Comparison of ENCODE assay signal across 9 cellular contexts in the genomic region with DNA sequence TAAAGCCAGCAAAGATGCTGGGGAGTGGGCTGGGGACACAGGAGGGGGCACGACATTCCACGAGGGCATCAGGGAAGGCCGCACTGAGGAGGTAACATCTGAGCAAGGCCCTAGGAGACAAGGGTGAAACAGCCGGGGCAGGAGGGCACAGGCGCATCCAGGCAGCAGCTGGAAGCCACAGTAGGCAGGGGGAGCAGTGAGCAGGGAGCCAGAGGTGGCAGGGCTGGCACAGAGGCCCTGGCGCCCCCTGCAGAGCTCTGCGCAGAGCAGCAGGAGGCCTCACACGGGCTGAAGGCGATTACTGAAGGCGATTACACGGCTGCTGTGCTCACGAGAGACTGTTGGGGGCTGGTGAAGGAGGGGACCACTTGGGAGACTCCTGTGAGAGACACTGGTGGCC. TPM values are rescaled to one million over a fixed set of nuclear protein-coding genes. Genes with fewer than 3 reads are reported as not detected.
A peak's percentile ranks its signal among the peaks of the same experiment; 100 is the strongest.
DNase-seq lines count a peak whose midpoint lies in the region; ATAC-seq, FAIRE-seq and TF ChIP-seq lines count a peak whose summit lies in the region.
"Had no signal": no experiment of that assay in that cellular context is flagged by ENCODE, and none has a peak within 500 bp of the region (broad histone marks: within the 10 kb centered on the region; RNA-seq: fewer than 3 reads in every experiment).

No MANE protein-coding gene starts in this region.

- H3K27me3 ChIP-seq in H1 (replicated peaks in 1 of 4; ENCODE audit: control insufficient read depth in 3 of 4, extremely low read depth in 1 of 4, insufficient read depth in 3 of 4, low read length in 3 of 4) = no peaks in the 10 kb centered on the region

- H3K18ac ChIP-seq in H1 (ENCODE audit: extremely low read depth, low read length) = no peak overlapping the region

- H3K36me3 Mint-ChIP-seq in activated CD4-positive, alpha-beta T cell treated with anti-CD3 and anti-CD28 coated beads, Interleukin-2, amount 10 ng/mL, durations not matched to agents 7 days and 5 days (ENCODE audit: low read depth) = peaks cover 59% of the 10 kb centered on the region

- no peak overlapping the region; a peak in 1 of 4 replicates for H3K4me2 ChIP-seq in H1 (ENCODE audit: insufficient read depth in 1 of 2, low read depth in 2 of 2, low read length in 2 of 2)

- peak overlapping the region; percentile 68 for H3K27ac Mint-ChIP-seq in activated CD4-positive, alpha-beta T cell treated with anti-CD3 and anti-CD28 coated beads, Interleukin-2, amount 10 ng/mL, durations not matched to agents 7 days and 5 days
- H3K27ac Mint-ChIP-seq: nephron had no signal

- CTCF ChIA-PET in activated CD4-positive, alpha-beta T cell treated with anti-CD3 and anti-CD28 coated beads, Interleukin-2, amount 10 ng/mL, durations not matched to agents 7 days and 5 days (lab: Charles Lee) = interaction anchor here (0.6 to 1.6 kb wide), 6 partner anchors 8 to 208 kb away, joined by 3 to 4 read pairs (median 3); a partner anchor contains a TSS
- CTCF ChIA-PET in H1 (lab: Charles Lee; ENCODE audit: partially characterized antibody) = interaction anchor here (0.9 to 10.3 kb wide), 14 partner anchors 8 to 103 kb away, joined by 3 to 100 read pairs (median 4); a partner anchor contains a TSS

- H3K9ac ChIP-seq in H1 (replicated peaks in 1 of 4; ENCODE audit: extremely low read depth in 1 of 4, low read depth in 3 of 4, low read length in 3 of 4) = no peak overlapping the region

- DNase-seq in activated CD4-positive, alpha-beta T cell treated with anti-CD3 and anti-CD28 coated beads, Interleukin-2, amount 10 ng/mL, durations not matched to agents 7 days and 5 days = peak; percentile 45
- DNase-seq in activated CD4-positive, alpha-beta T cell treated with anti-CD3 and anti-CD28 coated beads for 4 hours = no peak
- DNase-seq in NCI-H69 (lab: John Stamatoyannopoulos, UW) (peak; percentile 12), H1 (ENCODE audit: low read depth in 1 of 2, low spot score in 2 of 2) (no peak), NCI-H446 treated with DMSO at 0.1 percent for 48 hours (lab: John Stamatoyannopoulos, UW) (no peak)
- DNase-seq in stimulated activated CD8-positive, alpha-beta memory T cell treated with anti-CD3 and anti-CD28 coated beads, Interleukin-4, amount 100 ng/mL, for 48 hours = peak; percentile 53

- no peak overlapping the region for H2BK20ac ChIP-seq in H1 (ENCODE audit: low read length)

- H3K9me3 Mint-ChIP-seq in activated CD4-positive, alpha-beta T cell treated with anti-CD3 and anti-CD28 coated beads, Interleukin-2, amount 10 ng/mL, durations not matched to agents 7 days and 5 days = peaks cover 6% of the 10 kb centered on the region
- H3K9me3 Mint-ChIP-seq: nephron had no signal

- no peak overlapping the region for H3K4me3 ChIP-seq in H1 (ENCODE audit: extremely low read depth in 1 of 4, insufficient read depth in 2 of 4, low read depth in 3 of 4, low read length in 4 of 4)

- H2BK5ac ChIP-seq in H1 (ENCODE audit: low read depth, low read length) = peak overlapping the region; percentile 60; the same call in 1 of the 2 replicates

- H3K23ac ChIP-seq in H1 (ENCODE audit: insufficient read length) = no peak overlapping the region

- TF ChIP-seq POLR2A in H1 (IDR thresholded peaks at IDR 0.05; ENCODE audit: control extremely low read depth in 1 of 2, low read depth in 2 of 2, low read length in 2 of 2) = no peak

- peak overlapping the region; percentile 64; the same call in 1 of the 2 replicates for H3K27ac ChIP-seq in H1 (ENCODE audit: low read depth, low read length)

- H3K4ac ChIP-seq in H1 (replicated peaks; ENCODE audit: insufficient read length, low read depth, low read length) = no peak overlapping the region

- peaks cover 20% of the 10 kb centered on the region for H3K4me1 Mint-ChIP-seq in activated CD4-positive, alpha-beta T cell treated with anti-CD3 and anti-CD28 coated beads, Interleukin-2, amount 10 ng/mL, durations not matched to agents 7 days and 5 days
- H3K4me1 Mint-ChIP-seq: nephron had no signal

- H3K14ac ChIP-seq in H1 (ENCODE audit: insufficient read length) = no peak overlapping the region

- peaks cover 3 to 8% of the 10 kb centered on the region in 2 experiments; a peak in 2 of 4 replicates for H3K79me2 ChIP-seq in H1 (ENCODE audit: control insufficient read depth in 1 of 2, insufficient read depth in 2 of 2, low read length in 2 of 2)

- no peak overlapping the region for H2AK5ac ChIP-seq in H1 (ENCODE audit: low read depth, low read length)

- ATAC-seq in GM21825 (IDR thresholded peaks at IDR 0.05; ENCODE audit: unreplicated experiment) = no peak
- ATAC-seq in GM18870 (IDR thresholded peaks at IDR 0.05; ENCODE audit: unreplicated experiment) = no peak

- H3K23me2 ChIP-seq in H1 (ENCODE audit: low read depth, low read length) = no peaks in the 10 kb centered on the region

- TF ChIP-seq RAD21 in H1 (IDR thresholded peaks at IDR 0.05 in 1 of 2, conservative IDR thresholded peaks at IDR 0.05 in 1 of 2; ENCODE audit: low read depth in 2 of 2, low read length in 2 of 2) = peak; percentile 13 to 27; a peak in 1 of 4 replicates

- no peak overlapping the region for H2BK120ac ChIP-seq in H1 (replicated peaks; ENCODE audit: low read depth, low read length)

- POLR2A ChIA-PET in activated CD4-positive, alpha-beta T cell treated with anti-CD3 and anti-CD28 coated beads, Interleukin-2, amount 10 ng/mL, durations not matched to agents 7 days and 5 days (lab: Charles Lee) = no interaction called here
- POLR2A ChIA-PET in H1 (lab: Charles Lee; ENCODE audit: partially characterized antibody) = interaction anchor here (0.6 to 2.0 kb wide), 8 partner anchors 9 to 1284 kb away, joined by 3 to 7 read pairs (median 4); a partner anchor contains a TSS

- no peak overlapping the region for H4K5ac ChIP-seq in H1 (ENCODE audit: insufficient read length, low read depth, low read length)

- peak in 2 of 3 experiments; percentile 39 to 74; a peak in 3 of 4 replicates for TF ChIP-seq CTCF in H1 (IDR thresholded peaks at IDR 0.05; ENCODE audit: control extremely low read depth in 1 of 3, insufficient read depth in 1 of 3, low read depth in 1 of 3, low read length in 3 of 3)

- 84% methylated on average over 12 of the region's 12 CpGs; no CpG with 5 or more reads in 1 of the 2 experiments for WGBS in H1 (ENCODE audit: extremely low coverage in 1 of 2, insufficient coverage in 1 of 2, insufficient read length in 1 of 2, insufficient replicate concordance in 2 of 2, low coverage in 1 of 2, low lambda C conversion rate in 2 of 2, missing lambda C conversion rate in 1 of 2), 2 experiments

- no peak overlapping the region for H4K91ac ChIP-seq in H1 (replicated peaks; ENCODE audit: insufficient read length, low read length)

- no peak for TF ChIP-seq EP300 in H1 (IDR thresholded peaks at IDR 0.05; ENCODE audit: borderline replicate concordance in 1 of 2, low read depth in 2 of 2, low read length in 2 of 2)

- FAIRE-seq in H1 (lab: Jason Lieb, UNC) = no peak

- peaks cover 0 to 17% of the 10 kb centered on the region in 2 experiments for H4K20me1 ChIP-seq in H1 (replicated peaks in 1 of 2; ENCODE audit: control insufficient read depth in 1 of 2, insufficient read depth in 2 of 2, low read length in 2 of 2)

- H2BK12ac ChIP-seq in H1 (ENCODE audit: low read depth, low read length) = no peak overlapping the region

- no peak overlapping the region for H3K4me3 Mint-ChIP-seq in activated CD4-positive, alpha-beta T cell treated with anti-CD3 and anti-CD28 coated beads, Interleukin-2, amount 10 ng/mL, durations not matched to agents 7 days and 5 days
- H3K4me3 Mint-ChIP-seq: nephron had no signal

- H3K4me1 ChIP-seq in H1 (replicated peaks in 1 of 4; ENCODE audit: control insufficient read depth in 3 of 4, insufficient read depth in 4 of 4, low read length in 3 of 4) = peaks cover 0 to 5% (median 3%) of the 10 kb centered on the region in 4 experiments; a peak in 4 of 7 replicates

- peaks cover 22 to 33% (median 32%) of the 10 kb centered on the region in 4 experiments for H3K36me3 ChIP-seq in H1 (ENCODE audit: control insufficient read depth in 2 of 4, insufficient read depth in 4 of 4, low read length in 3 of 4)

- H3K9me3 ChIP-seq in H1 (ENCODE audit: insufficient read depth in 2 of 2, low read depth in 1 of 2, low read length in 1 of 2) = no peaks in the 10 kb centered on the region

- H4K8ac ChIP-seq in H1 (ENCODE audit: extremely low read depth, insufficient read depth, low read length) = no peak overlapping the region

- H2AFZ ChIP-seq in H1 (ENCODE audit: low read length) = no peak overlapping the region

- H3K56ac ChIP-seq in H1 (replicated peaks; ENCODE audit: insufficient read length, low read depth, low read length) = no peak overlapping the region

- no peaks in the 10 kb centered on the region for H3K27me3 Mint-ChIP-seq in activated CD4-positive, alpha-beta T cell treated with anti-CD3 and anti-CD28 coated beads, Interleukin-2, amount 10 ng/mL, durations not matched to agents 7 days and 5 days

- no peak overlapping the region for H2BK15ac ChIP-seq in H1 (ENCODE audit: low read length)

- peaks cover 9% of the 10 kb centered on the region for H3K79me1 ChIP-seq in H1 (ENCODE audit: low read depth, low read length)

RNA-seq across cellular contexts. Expression of a gene that starts 15.4 kb away (rescaled TPM):
- total RNA-seq in activated CD4-positive, alpha-beta T cell treated with anti-CD3 and anti-CD28 coated beads, Interleukin-2, amount 10 ng/mL, durations not matched to agents 7 days and 5 days = 100 to 1,000 TPM; 123 to 132 TPM
- total RNA-seq in H1 (2021; fragmentation: NEBNext Ultra II Directional; extraction: Animal tissue kit (Norgen Biotek cat#: 25700)) = 116 and 119 TPM in 2 replicates
- 225 and 357 TPM in 2 replicates for polyA plus RNA-seq in H1 (2011; rRNA removed)
- polyA plus RNA-seq in H1 (2011; cell fraction: cytosol; rRNA removed) = 233 TPM
- polyA plus RNA-seq in H1 (2011; cell fraction: nucleus; rRNA removed) = 287 TPM
- 71.3 to 172 TPM (median 159 TPM) in 4 replicates for polyA plus RNA-seq in H1 (2012, experiment 1 of 2)
- 312 TPM for polyA plus RNA-seq in H1 (2012, experiment 2 of 2)
- polyA plus RNA-seq in H1 (2013, experiment 1 of 2) = 320 TPM
- polyA plus RNA-seq in H1 (2013, experiment 2 of 2) = 368 TPM
- 177 and 184 TPM in 2 replicates for polyA minus RNA-seq in H1 (2011; rRNA and poly(A)+ RNA removed)
- polyA minus RNA-seq in H1 (2011; cell fraction: cytosol; rRNA and poly(A)+ RNA removed) = 176 TPM
- polyA minus RNA-seq in H1 (2011; cell fraction: nucleus; rRNA and poly(A)+ RNA removed) = 115 TPM

RNA-seq across cellular contexts. Expression of a gene that starts 21.6 kb away (rescaled TPM):
- 100 to 1,000 TPM; 124 to 132 TPM for total RNA-seq in activated CD4-positive, alpha-beta T cell treated with anti-CD3 and anti-CD28 coated beads, Interleukin-2, amount 10 ng/mL, durations not matched to agents 7 days and 5 days
- total RNA-seq in H1 (2021; fragmentation: NEBNext Ultra II Directional; extraction: Animal tissue kit (Norgen Biotek cat#: 25700)) = 20.6 and 24.4 TPM in 2 replicates
- 46.1 and 66.5 TPM in 2 replicates for polyA plus RNA-seq in H1 (2011; rRNA removed)
- 51.6 TPM for polyA plus RNA-seq in H1 (2011; cell fraction: cytosol; rRNA removed)
- polyA plus RNA-seq in H1 (2011; cell fraction: nucleus; rRNA removed) = 82.0 TPM
- 20.9 to 27.7 TPM (median 23.7 TPM) in 4 replicates for polyA plus RNA-seq in H1 (2012, experiment 1 of 2)
- polyA plus RNA-seq in H1 (2012, experiment 2 of 2) = 29.1 TPM
- 36.7 TPM for polyA plus RNA-seq in H1 (2013, experiment 1 of 2)
- polyA plus RNA-seq in H1 (2013, experiment 2 of 2) = 35.2 TPM
- 11.1 and 11.2 TPM in 2 replicates for polyA minus RNA-seq in H1 (2011; rRNA and poly(A)+ RNA removed)
- polyA minus RNA-seq in H1 (2011; cell fraction: cytosol; rRNA and poly(A)+ RNA removed) = 12.8 TPM
- 22.4 TPM for polyA minus RNA-seq in H1 (2011; cell fraction: nucleus; rRNA and poly(A)+ RNA removed)

RNA-seq across cellular contexts. Expression of a gene that starts 24.4 kb away (rescaled TPM):
- 100 to 1,000 TPM; 107 to 109 TPM for total RNA-seq in activated CD4-positive, alpha-beta T cell treated with anti-CD3 and anti-CD28 coated beads, Interleukin-2, amount 10 ng/mL, durations not matched to agents 7 days and 5 days
- 7.7 and 10.3 TPM in 2 replicates for total RNA-seq in H1 (2021; fragmentation: NEBNext Ultra II Directional; extraction: Animal tissue kit (Norgen Biotek cat#: 25700))
- 6.5 and 10.3 TPM in 2 replicates for polyA plus RNA-seq in H1 (2011; rRNA removed)
- 10.7 TPM for polyA plus RNA-seq in H1 (2011; cell fraction: cytosol; rRNA removed)
- polyA plus RNA-seq in H1 (2011; cell fraction: nucleus; rRNA removed) = 27.9 TPM
- 3.9 to 8.1 TPM (median 7.3 TPM) in 4 replicates for polyA plus RNA-seq in H1 (2012, experiment 1 of 2)
- polyA plus RNA-seq in H1 (2012, experiment 2 of 2) = 5.9 TPM
- 5.5 TPM for polyA plus RNA-seq in H1 (2013, experiment 1 of 2)
- 4.8 TPM for polyA plus RNA-seq in H1 (2013, experiment 2 of 2)
- polyA minus RNA-seq in H1 (2011; rRNA and poly(A)+ RNA removed) = 0.78 and 1.5 TPM in 2 replicates
- polyA minus RNA-seq in H1 (2011; cell fraction: cytosol; rRNA and poly(A)+ RNA removed) = 4.9 TPM
- 7.6 TPM for polyA minus RNA-seq in H1 (2011; cell fraction: nucleus; rRNA and poly(A)+ RNA removed)

RNA-seq across cellular contexts. Expression of a gene that starts 32.5 kb away (rescaled TPM):
- 100 to 1,000 TPM; 142 to 152 TPM for total RNA-seq in activated CD4-positive, alpha-beta T cell treated with anti-CD3 and anti-CD28 coated beads, Interleukin-2, amount 10 ng/mL, durations not matched to agents 7 days and 5 days
- total RNA-seq in H1 (2021; fragmentation: NEBNext Ultra II Directional; extraction: Animal tissue kit (Norgen Biotek cat#: 25700)) = 272 and 279 TPM in 2 replicates
- 428 and 479 TPM in 2 replicates for polyA plus RNA-seq in H1 (2011; rRNA removed)
- polyA plus RNA-seq in H1 (2011; cell fraction: cytosol; rRNA removed) = 409 TPM
- 296 TPM for polyA plus RNA-seq in H1 (2011; cell fraction: nucleus; rRNA removed)
- 186 to 280 TPM (median 269 TPM) in 4 replicates for polyA plus RNA-seq in H1 (2012, experiment 1 of 2)
- 318 TPM for polyA plus RNA-seq in H1 (2012, experiment 2 of 2)
- polyA plus RNA-seq in H1 (2013, experiment 1 of 2) = 258 TPM
- polyA plus RNA-seq in H1 (2013, experiment 2 of 2) = 262 TPM
- polyA minus RNA-seq in H1 (2011; rRNA and poly(A)+ RNA removed) = 147 and 156 TPM in 2 replicates
- 108 TPM for polyA minus RNA-seq in H1 (2011; cell fraction: cytosol; rRNA and poly(A)+ RNA removed)
- 91.3 TPM for polyA minus RNA-seq in H1 (2011; cell fraction: nucleus; rRNA and poly(A)+ RNA removed)

RNA-seq across cellular contexts. Expression of a gene that starts 32.6 kb away (rescaled TPM):
- total RNA-seq in activated CD4-positive, alpha-beta T cell treated with anti-CD3 and anti-CD28 coated beads, Interleukin-2, amount 10 ng/mL, durations not matched to agents 7 days and 5 days = 10 to 100 TPM; 28.3 to 34.4 TPM
- 18.8 and 20.5 TPM in 2 replicates for total RNA-seq in H1 (2021; fragmentation: NEBNext Ultra II Directional; extraction: Animal tissue kit (Norgen Biotek cat#: 25700))
- 33.8 and 40.4 TPM in 2 replicates for polyA plus RNA-seq in H1 (2011; rRNA removed)
- polyA plus RNA-seq in H1 (2011; cell fraction: cytosol; rRNA removed) = 52.6 TPM
- polyA plus RNA-seq in H1 (2011; cell fraction: nucleus; rRNA removed) = 81.7 TPM
- 19.8 to 29.6 TPM (median 28.3 TPM) in 4 replicates for polyA plus RNA-seq in H1 (2012, experiment 1 of 2)
- polyA plus RNA-seq in H1 (2012, experiment 2 of 2) = 14.1 TPM
- polyA plus RNA-seq in H1 (2013, experiment 1 of 2) = 18.6 TPM
- 17.5 TPM for polyA plus RNA-seq in H1 (2013, experiment 2 of 2)
- 12.4 and 12.6 TPM in 2 replicates for polyA minus RNA-seq in H1 (2011; rRNA and poly(A)+ RNA removed)
- 11.3 TPM for polyA minus RNA-seq in H1 (2011; cell fraction: cytosol; rRNA and poly(A)+ RNA removed)
- polyA minus RNA-seq in H1 (2011; cell fraction: nucleus; rRNA and poly(A)+ RNA removed) = 20.1 TPM

Comparison
In these comparisons a context has a peak if more than half of its experiments do, and no peak if none do; other contexts are left out.
1. DNase-seq: peak in activated CD4-positive, alpha-beta T cell treated with anti-CD3 and anti-CD28 coated beads, Interleukin-2, amount 10 ng/mL, durations not matched to agents 7 days and 5 days (single experiment), NCI-H69 (single experiment) and stimulated activated CD8-positive, alpha-beta memory T cell treated with anti-CD3 and anti-CD28 coated beads, Interleukin-4, amount 100 ng/mL, for 48 hours (single experiment); none in activated CD4-positive, alpha-beta T cell treated with anti-CD3 and anti-CD28 coated beads for 4 hours (0 of 2), H1 (0 of 2) and NCI-H446 treated with DMSO at 0.1 percent for 48 hours (single experiment).